In genomic region chr3:30516238-30516637, GRCh38 we compare ENCODE assay signal across 16 cellular contexts.
DNase-seq lines count a peak whose midpoint lies in the region; ATAC-seq and TF ChIP-seq lines count a peak whose summit lies in the region.
"Had no signal": no experiment of that assay in that cellular context is flagged by ENCODE, and none has a peak within 500 bp of the region (broad histone marks: within the 10 kb centered on the region; RNA-seq: fewer than 3 reads in every experiment).

No MANE protein-coding gene starts in this region.

- 21% methylated on average over 2 of the region's 2 CpGs for WGBS in right lobe of liver (ENCODE audit: insufficient coverage, low coverage, low lambda C conversion rate, missing lambda C conversion rate)

- H3K36me3 ChIP-seq in right lobe of liver = no peaks in the 10 kb centered on the region
- H3K36me3 ChIP-seq: esophagus squamous epithelium, right atrium auricular region, stomach had no signal

- no peak for TF ChIP-seq CTCF in right lobe of liver (IDR thresholded peaks at IDR 0.05)

- peak overlapping the region in 1 of 3 donors; percentile 7 for H3K27ac ChIP-seq in right lobe of liver

- DNase-seq in EH (ENCODE audit: low read depth) (peak; percentile 34), NCI-H2081 treated with DMSO at 0.1 percent for 48 hours (lab: John Stamatoyannopoulos, UW) (peak; percentile 26), astrocyte of the hippocampus (ENCODE audit: low read depth, low spot score) (peak; percentile 38), right lobe of liver (no peak), Ammon's horn (ENCODE audit: low spot score) (no peak), mesenteric fat pad (ENCODE audit: low spot score) (no peak)
- DNase-seq in central memory CD4-positive, alpha-beta T cell = no peak
- DNase-seq: activated CD4-positive, alpha-beta T cell treated with anti-CD3 and anti-CD28 coated beads, Interleukin-2, amount 50 U/mL, for 4 hours; activated naive CD4-positive, alpha-beta T cell treated with anti-CD3 and anti-CD28 coated beads, Interleukin-2, amount 10 ng/mL, durations not matched to agents 7 days and 5 days; esophagus squamous epithelium; hypothalamus; NCI-H82; stomach had no signal

- peaks cover 0 to 48% (median 11%) of the 10 kb centered on the region in 4 donors for H3K4me1 ChIP-seq in right lobe of liver

- TF ChIP-seq POLR2A in right lobe of liver (IDR thresholded peaks at IDR 0.05) = no peak

- no peak overlapping the region for H3K4me3 ChIP-seq in right lobe of liver
- H3K4me3 ChIP-seq: esophagus squamous epithelium, right atrium auricular region, stomach had no signal

- intact Hi-C loops in right lobe of liver (cut with DNase I) = no loop called here

- no peaks in the 10 kb centered on the region for H3K9me3 ChIP-seq in right lobe of liver
- H3K9me3 ChIP-seq: esophagus squamous epithelium, right atrium auricular region, stomach had no signal

- no peaks in the 10 kb centered on the region for H3K27me3 ChIP-seq in right lobe of liver
- H3K27me3 ChIP-seq: esophagus squamous epithelium, right atrium auricular region, stomach had no signal

- ATAC-seq in right lobe of liver (peak; percentile 28 to 49 (median 44)), GM19023 (IDR thresholded peaks at IDR 0.05; ENCODE audit: unreplicated experiment) (no peak)
- ATAC-seq: HCT116 had no signal

Comparison
In these comparisons a context has a peak if more than half of its experiments do, and no peak if none do; other contexts are left out.
1. DNase-seq: peak in EH (single experiment), NCI-H2081 treated with DMSO at 0.1 percent for 48 hours (single experiment) and astrocyte of the hippocampus (single experiment); none in right lobe of liver (0 of 3), Ammon's horn (single experiment), central memory CD4-positive, alpha-beta T cell (single experiment) and mesenteric fat pad (single experiment).